Comparison of ENCODE assay signal across 16 cellular contexts in genomic region chr21:33687634-33688033, GRCh38. TPM values are rescaled to one million over a fixed set of nuclear protein-coding genes. Genes with fewer than 3 reads are reported as not detected.
DNase-seq lines count a peak whose midpoint lies in the region; ATAC-seq and TF ChIP-seq lines count a peak whose summit lies in the region.
"Had no signal": no experiment of that assay in that cellular context is flagged by ENCODE, and none has a peak within 500 bp of the region (broad histone marks: within the 10 kb centered on the region; RNA-seq: fewer than 3 reads in every experiment).

No MANE protein-coding gene starts in this region.

- H3K36me3 ChIP-seq in HEK293 (ENCODE audit: control insufficient read depth in 2 of 2, insufficient read depth in 1 of 2, low read length in 2 of 2), result no peaks in the 10 kb centered on the region; a peak in 1 of 3 replicates
- no peaks in the 10 kb centered on the region for H3K36me3 ChIP-seq in SJSA1
- no peaks in the 10 kb centered on the region for H3K36me3 ChIP-seq in mesenchymal stem cell (ENCODE audit: control insufficient read depth in 1 of 2, insufficient read depth in 2 of 2, low read depth in 1 of 2, low read length in 2 of 2)
- H3K36me3 ChIP-seq: SJCRH30 had no signal

- TF ChIP-seq CTCF in HEK293 (tag by site-specific recombination; IDR thresholded peaks at IDR 0.05), result no peak

- H3K79me1 ChIP-seq in mesenchymal stem cell (replicated peaks; ENCODE audit: low read length, poor library complexity, severe bottlenecking), result peaks cover 3% of the 10 kb centered on the region

- no peak overlapping the region for H3K4me3 ChIP-seq in HEK293 (ENCODE audit: low read depth, low read length)
- H3K4me3 ChIP-seq in SJSA1, result no peak overlapping the region
- H3K4me3 ChIP-seq in mesenchymal stem cell (ENCODE audit: insufficient read depth in 1 of 2, low read depth in 1 of 2, low read length in 2 of 2), result no peak overlapping the region
- H3K4me3 ChIP-seq: PC-9, SJCRH30 had no signal

- H3K4me2 ChIP-seq in mesenchymal stem cell (ENCODE audit: low read length, poor library complexity, severe bottlenecking), result no peak overlapping the region
- H3K4me2 ChIP-seq: PC-9 had no signal

- no peak overlapping the region for H2AK5ac ChIP-seq in mesenchymal stem cell (ENCODE audit: low read length, severe bottlenecking)

- H3K27ac ChIP-seq in HEK293 (ENCODE audit: extremely low read depth, low read depth, low read length), result no peak overlapping the region
- peak overlapping the region; percentile 43 for H3K27ac ChIP-seq in SJSA1
- peak overlapping the region; percentile 12 for H3K27ac ChIP-seq in mesenchymal stem cell (ENCODE audit: low read length, poor library complexity, severe bottlenecking)
- H3K27ac ChIP-seq: PC-9, SJCRH30 had no signal

- H3K4ac ChIP-seq in mesenchymal stem cell (ENCODE audit: low read depth in 1 of 2, low read length in 2 of 2), result no peak overlapping the region

- no peak overlapping the region for H4K8ac ChIP-seq in mesenchymal stem cell (ENCODE audit: low read length)

- no peak overlapping the region for H4K91ac ChIP-seq in mesenchymal stem cell (ENCODE audit: low read length)

- H2BK15ac ChIP-seq in mesenchymal stem cell (ENCODE audit: low read depth, poor library complexity, severe bottlenecking), result no peak overlapping the region

- DNase-seq in DMS53 treated with DMSO at 0.1 percent for 48 hours (lab: John Stamatoyannopoulos, UW; ENCODE audit: unreplicated experiment) (peak; percentile 14), SJSA1 (ENCODE audit: low read depth in 1 of 2, low spot score in 2 of 2) (peak in 1 of 2 experiments; percentile 70), mesenchymal stem cell (no peak), iPS-NIHi11 (ENCODE audit: low spot score) (no peak), GM19238 (ENCODE audit: insufficient read length, low spot score) (no peak)
- DNase-seq: CD4-positive, CD25-positive, alpha-beta regulatory T cell; DMS79; Kasumi-1; NCI-H1417; NCI-H1930; NCI-H748 treated with DMSO at 0.1 percent for 48 hours; PC-9; SJCRH30 had no signal

- CTCF ChIA-PET in HEK293 (lab: Yijun Ruan, JAX), result interaction anchor here (0.6 kb wide), 1 partner anchor 1202 kb away, joined by 8 read pairs; no protein-coding TSS in a partner anchor

- H3K14ac ChIP-seq in mesenchymal stem cell (ENCODE audit: low read length in 2 of 2), result no peak overlapping the region

- 76% methylated on average over 3 of the region's 3 CpGs for WGBS in mesenchymal stem cell

- H2BK12ac ChIP-seq in mesenchymal stem cell (ENCODE audit: low read length in 2 of 2), result no peak overlapping the region

- no peak overlapping the region for H2AFZ ChIP-seq in mesenchymal stem cell (ENCODE audit: low read depth, low read length)
- H2AFZ ChIP-seq: PC-9 had no signal

- no peaks in the 10 kb centered on the region for H3K27me3 ChIP-seq in SJSA1 (replicated peaks)
- no peaks in the 10 kb centered on the region for H3K27me3 ChIP-seq in mesenchymal stem cell (ENCODE audit: control insufficient read depth in 1 of 2, insufficient read depth in 1 of 2, low read length in 2 of 2)
- H3K27me3 ChIP-seq: SJCRH30 had no signal

- POLR2A ChIA-PET in HEK293 (lab: Yijun Ruan, JAX), result no interaction called here

- no peak for ATAC-seq in HG02588 (IDR thresholded peaks at IDR 0.05; ENCODE audit: unreplicated experiment)
- ATAC-seq: HCT116 had no signal

- H2BK5ac ChIP-seq in mesenchymal stem cell (ENCODE audit: low read depth, low read length, poor library complexity, severe bottlenecking), result no peak overlapping the region

- no peak overlapping the region for H2BK120ac ChIP-seq in mesenchymal stem cell (ENCODE audit: low read depth, low read length)

- H3K9ac ChIP-seq in mesenchymal stem cell (ENCODE audit: low read length), result no peak overlapping the region

- no peak overlapping the region for H3K23ac ChIP-seq in mesenchymal stem cell (ENCODE audit: low read length in 2 of 2)

- H3K4me1 ChIP-seq in HEK293 (ENCODE audit: control insufficient read depth, insufficient read depth, low read length) (peaks cover 59% of the 10 kb centered on the region), SJSA1 (replicated peaks) (peaks cover 62% of the 10 kb centered on the region), mesenchymal stem cell (ENCODE audit: control insufficient read depth, insufficient read depth, low read depth, low read length) (peaks cover 10% of the 10 kb centered on the region)

- H3K18ac ChIP-seq in mesenchymal stem cell (ENCODE audit: low read depth in 1 of 2, low read length in 2 of 2), result no peak overlapping the region

- no peaks in the 10 kb centered on the region for H3K9me3 ChIP-seq in HEK293 (ENCODE audit: control insufficient read depth, insufficient read depth, low read depth, low read length)
- H3K9me3 ChIP-seq in SJSA1 (replicated peaks), result no peaks in the 10 kb centered on the region
- no peaks in the 10 kb centered on the region for H3K9me3 ChIP-seq in mesenchymal stem cell (ENCODE audit: control insufficient read depth, low read length)
- H3K9me3 ChIP-seq: SJCRH30 had no signal

TF ChIP-seq in HEK293, 187 proteins besides CTCF, POLR2A, EP300 and RAD21:
- TF ChIP-seq TCF7L2 (IDR thresholded peaks at IDR 0.05; ENCODE audit: borderline replicate concordance, low read depth, low read length), result 0 out of 2 replicates have a peak, but pooled peaks have one; percentile 20
- no peak for TF ChIP-seq PATZ1 (tag by site-specific recombination; IDR thresholded peaks at IDR 0.05)
- 0 out of 2 replicates have a peak, but pooled peaks have one; percentile 7 for TF ChIP-seq FEZF1 (tag by site-specific recombination; IDR thresholded peaks at IDR 0.05)

RNA-seq across cellular contexts. Expression of gene ITSN1, which starts 45.3 kb away (rescaled TPM):
- 25.8 and 53.2 TPM in 2 replicates for total RNA-seq in SJSA1 (2014; rRNA removed; shearing (Covaris generic))
- 32.0 TPM for polyA plus RNA-seq in mesenchymal stem cell (2013, experiment 1 of 2)
- polyA plus RNA-seq in mesenchymal stem cell (2013, experiment 2 of 2), result 30.6 TPM

RNA-seq across cellular contexts. Expression of gene CRYZL1, which starts 46.1 kb away (rescaled TPM):
- total RNA-seq in SJSA1 (2014; rRNA removed; shearing (Covaris generic)), result 15.3 and 16.5 TPM in 2 replicates
- 34.0 TPM for polyA plus RNA-seq in mesenchymal stem cell (2013, experiment 1 of 2)
- polyA plus RNA-seq in mesenchymal stem cell (2013, experiment 2 of 2), result 33.9 TPM
